ENCODE assay signal across 20 cellular contexts in genomic region chr1:207186503-207186902, GRCh38.
DNase-seq lines count a peak whose midpoint lies in the region; ATAC-seq, FAIRE-seq and TF ChIP-seq lines count a peak whose summit lies in the region.
"Had no signal": no experiment of that assay in that cellular context is flagged by ENCODE, and none has a peak within 500 bp of the region (broad histone marks: within the 10 kb centered on the region; RNA-seq: fewer than 3 reads in every experiment).

No MANE protein-coding gene starts in this region.

- H3K27me3 Mint-ChIP-seq in MCF 10A (ENCODE audit: insufficient read depth, unreplicated experiment) (no peaks in the 10 kb centered on the region), astrocyte (ENCODE audit: low read depth, unreplicated experiment) (no peaks in the 10 kb centered on the region)

- CTCF ChIA-PET in mammary epithelial cell (lab: Charles Lee; ENCODE audit: low non-redundant PET) (interaction anchor here (0.6 kb wide), 1 partner anchor 216 kb away, joined by 5 read pairs; no protein-coding TSS in a partner anchor), MCF 10A (lab: Yijun Ruan, JAX) (interaction anchor here (0.9 to 3.7 kb wide), 5 partner anchors 9 to 219 kb away, joined by 3 to 42 read pairs (median 4); no protein-coding TSS in a partner anchor)

- intact Hi-C loops in mammary epithelial cell (cut with micrococcal nuclease) (no loop called here), MCF 10A (cut with micrococcal nuclease) (no loop called here)

- H3K4me3 ChIP-seq in mammary epithelial cell (replicated peaks in 1 of 3; ENCODE audit: insufficient read depth in 1 of 3, low read depth in 2 of 3, low read length in 3 of 3) (no peak overlapping the region), astrocyte (ENCODE audit: insufficient read depth, low read depth, low read length) (no peak overlapping the region)
- H3K4me3 ChIP-seq: SJSA1 had no signal

- H4K20me1 ChIP-seq in mammary epithelial cell (ENCODE audit: insufficient read depth, low read length) (no peaks in the 10 kb centered on the region), astrocyte (ENCODE audit: insufficient read depth, low read length) (no peaks in the 10 kb centered on the region)

- BruUV-seq in mammary epithelial cell (replicated peaks; lab: Mats Ljungman, UMichigan): no TSS peak
- BruUV-seq in MCF 10A (replicated peaks; lab: Mats Ljungman, UMichigan): no TSS peak

- in situ Hi-C loops in mammary epithelial cell (cut with MboI; ENCODE audit: low sequenced_read_pairs in 2 of 2): loop anchor here in 1 of 2 donors (10.0 kb wide), 1 partner anchor 128 kb away; no protein-coding TSS in a partner anchor

- POLR2A ChIA-PET in MCF 10A (lab: Yijun Ruan, JAX): interaction anchor here (0.6 to 2.1 kb wide), 4 partner anchors 17 to 123 kb away, joined by 3 to 9 read pairs (median 4); no protein-coding TSS in a partner anchor

- no peak for FAIRE-seq in astrocyte (lab: Jason Lieb, UNC)

- no peaks in the 10 kb centered on the region for H3K36me3 Mint-ChIP-seq in MCF 10A (ENCODE audit: insufficient read depth, unreplicated experiment)
- no peaks in the 10 kb centered on the region for H3K36me3 Mint-ChIP-seq in astrocyte (ENCODE audit: low read depth, unreplicated experiment)
- H3K36me3 Mint-ChIP-seq: CD14-positive monocyte had no signal

- H3K9me3 Mint-ChIP-seq in MCF 10A (ENCODE audit: unreplicated experiment) (no peaks in the 10 kb centered on the region), astrocyte (ENCODE audit: unreplicated experiment) (no peaks in the 10 kb centered on the region)

- H3K27me3 ChIP-seq in mammary epithelial cell (ENCODE audit: insufficient read depth, low read length) (no peaks in the 10 kb centered on the region), astrocyte (ENCODE audit: insufficient read depth, low read length) (no peaks in the 10 kb centered on the region)

- H3K27ac Mint-ChIP-seq in MCF 10A (ENCODE audit: low read depth, unreplicated experiment) (no peak overlapping the region), astrocyte (ENCODE audit: unreplicated experiment) (peak overlapping the region; percentile 84)
- H3K27ac Mint-ChIP-seq: CD14-positive monocyte had no signal

- dilution Hi-C loops in mammary epithelial cell (cut with HindIII; ENCODE audit: low sequenced_read_pairs): no loop called here

- H3K4me1 ChIP-seq in mammary epithelial cell (ENCODE audit: insufficient read depth, low read length) (no peaks in the 10 kb centered on the region), astrocyte (ENCODE audit: insufficient read depth, low read length) (no peaks in the 10 kb centered on the region)
- H3K4me1 ChIP-seq: SJSA1 had no signal

- H3K79me2 ChIP-seq in mammary epithelial cell (ENCODE audit: insufficient read depth, low read length): no peaks in the 10 kb centered on the region
- H3K79me2 ChIP-seq in astrocyte (ENCODE audit: insufficient read depth, low read length): no peaks in the 10 kb centered on the region

- H3K36me3 ChIP-seq in mammary epithelial cell (ENCODE audit: insufficient read depth, low read length) (no peaks in the 10 kb centered on the region), astrocyte (ENCODE audit: insufficient read depth, low read length) (no peaks in the 10 kb centered on the region)
- H3K36me3 ChIP-seq: SJSA1 had no signal

- H3K9ac ChIP-seq in mammary epithelial cell (ENCODE audit: insufficient read depth, low read length) (no peak overlapping the region), astrocyte (ENCODE audit: low read length) (no peak overlapping the region)

- H2AFZ ChIP-seq in mammary epithelial cell (ENCODE audit: low read depth, low read length): no peak overlapping the region
- no peak overlapping the region for H2AFZ ChIP-seq in astrocyte (ENCODE audit: low read depth, low read length)

- H3K4me2 ChIP-seq in mammary epithelial cell (ENCODE audit: insufficient read depth, low read depth, low read length) (no peak overlapping the region), astrocyte (ENCODE audit: low read length) (no peak overlapping the region)

- TF ChIP-seq CTCF in mammary epithelial cell (conservative IDR thresholded peaks at IDR 0.05 in 1 of 2, IDR thresholded peaks at IDR 0.05 in 1 of 2; ENCODE audit: extremely low read depth in 1 of 2, insufficient read depth in 1 of 2, low read depth in 1 of 2, low read length in 2 of 2) (no peak), MCF 10A (IDR thresholded peaks at IDR 0.05; ENCODE audit: unreplicated experiment) (no peak), astrocyte (IDR thresholded peaks at IDR 0.05; ENCODE audit: insufficient read depth, low read depth, low read length) (no peak)

- H3K9me3 ChIP-seq in mammary epithelial cell (replicated peaks; ENCODE audit: insufficient read depth, low read length) (no peaks in the 10 kb centered on the region), astrocyte (ENCODE audit: insufficient read depth, low read depth, low read length) (no peaks in the 10 kb centered on the region)
- H3K9me3 ChIP-seq: SJSA1 had no signal

- H3K4me3 Mint-ChIP-seq in MCF 10A (ENCODE audit: unreplicated experiment) (no peak overlapping the region), astrocyte (ENCODE audit: unreplicated experiment) (no peak overlapping the region)
- H3K4me3 Mint-ChIP-seq: CD14-positive monocyte had no signal

- no peak overlapping the region for H3K27ac ChIP-seq in mammary epithelial cell (ENCODE audit: insufficient read depth, low read depth, low read length)
- H3K27ac ChIP-seq in astrocyte (ENCODE audit: low read depth, low read length): no peak overlapping the region
- H3K27ac ChIP-seq: 22Rv1, RWPE1, SJSA1 had no signal

- ATAC-seq in HG03565 (IDR thresholded peaks at IDR 0.05; ENCODE audit: unreplicated experiment): no peak

- WGBS in mammary epithelial cell (ENCODE audit: low coverage, missing lambda C conversion rate): 92% methylated on average over 1 of the region's 1 CpG

- H3K4me1 Mint-ChIP-seq in MCF 10A (ENCODE audit: insufficient read depth, unreplicated experiment) (no peaks in the 10 kb centered on the region), astrocyte (ENCODE audit: low read depth, unreplicated experiment) (peaks cover 14% of the 10 kb centered on the region)

- DNase-seq in mammary epithelial cell (peak; percentile 20), MCF 10A (ENCODE audit: unreplicated experiment) (no peak), astrocyte (ENCODE audit: low read depth) (peak; percentile 3), islet precursor cell (peak; percentile 51), NOMO-1 treated with DMSO at 0.1 percent for 48 hours (lab: John Stamatoyannopoulos, UW; ENCODE audit: unreplicated experiment) (no peak), NCI-H1417 treated with DMSO at 0.1 percent for 48 hours (lab: John Stamatoyannopoulos, UW) (no peak)
- no peak for DNase-seq in activated CD4-positive, alpha-beta T cell treated with anti-CD3 and anti-CD28 coated beads, Interleukin-2, amount 50 U/mL, for 4 hours
- DNase-seq: GDM1, GOT3, IMR-90, NCI-H146, NCI-H2081 treated with DMSO at 0.1 percent for 48 hours, NCI-H2227 treated with DMSO at 0.1 percent for 48 hours, NCI-H526, OCI-M1 had no signal

Comparison
In these comparisons a context has a peak if more than half of its experiments do, and no peak if none do; other contexts are left out.
1. DNase-seq: peak in mammary epithelial cell (single experiment), astrocyte (single experiment) and islet precursor cell (single experiment); none in MCF 10A (single experiment), activated CD4-positive, alpha-beta T cell treated with anti-CD3 and anti-CD28 coated beads, Interleukin-2, amount 50 U/mL, for 4 hours (0 of 2), NOMO-1 treated with DMSO at 0.1 percent for 48 hours (single experiment) and NCI-H1417 treated with DMSO at 0.1 percent for 48 hours (single experiment).